ENCODE assay signal across 17 cellular contexts in the genomic region with DNA sequence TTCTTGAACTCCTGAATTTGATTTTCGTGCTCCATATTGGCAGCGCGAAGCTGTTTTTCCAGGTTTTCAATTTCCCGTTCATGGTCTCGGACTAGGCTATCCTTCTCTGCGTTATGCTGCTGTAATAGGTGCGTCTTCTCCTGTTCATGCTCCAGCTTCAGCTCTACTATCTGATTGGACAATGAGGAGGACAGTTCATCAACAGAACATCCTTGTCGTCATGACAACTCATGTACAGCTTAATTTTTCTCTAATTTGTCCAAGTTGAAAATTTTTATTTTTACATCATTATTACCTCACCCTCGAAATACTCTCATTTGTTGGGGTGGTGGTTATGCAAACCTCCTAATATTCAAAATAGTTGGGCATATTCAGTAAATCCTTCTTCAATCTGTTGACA.
DNase-seq lines count a peak whose midpoint lies in the region; ATAC-seq, FAIRE-seq and TF ChIP-seq lines count a peak whose summit lies in the region.
"Had no signal": no experiment of that assay in that cellular context is flagged by ENCODE, and none has a peak within 500 bp of the region (broad histone marks: within the 10 kb centered on the region; RNA-seq: fewer than 3 reads in every experiment).

No MANE protein-coding gene starts in this region.

- H3K23me2 ChIP-seq in H1 (ENCODE audit: low read depth, low read length) = no peaks in the 10 kb centered on the region

- no peaks in the 10 kb centered on the region for H3K36me3 Mint-ChIP-seq in natural killer cell treated with Interleukin-12 subunit alpha and Interleukin-12 subunit beta and Interleukin-15 and Interleukin-18, amount 100 ng/mL, for 72 hours
- H3K36me3 Mint-ChIP-seq: CD14-positive monocyte had no signal

- no peak for FAIRE-seq in H1 (lab: Jason Lieb, UNC)

- H2AK5ac ChIP-seq in H1 (ENCODE audit: low read depth, low read length) = no peak overlapping the region

- ATAC-seq in natural killer cell treated with Interleukin-12 subunit alpha and Interleukin-12 subunit beta and Interleukin-15 and Interleukin-18, amount 100 ng/mL, for 72 hours = no peak

- TF ChIP-seq POLR2A in H1 (IDR thresholded peaks at IDR 0.05; ENCODE audit: control extremely low read depth in 1 of 2, low read depth in 2 of 2, low read length in 2 of 2) = no peak

- no peaks in the 10 kb centered on the region for H3K4me1 Mint-ChIP-seq in natural killer cell treated with Interleukin-12 subunit alpha and Interleukin-12 subunit beta and Interleukin-15 and Interleukin-18, amount 100 ng/mL, for 72 hours (ENCODE audit: low read depth in 2 of 2)
- H3K4me1 Mint-ChIP-seq: CD14-positive monocyte had no signal

- H3K4me1 ChIP-seq in H1 (replicated peaks in 1 of 4; ENCODE audit: control insufficient read depth in 3 of 4, insufficient read depth in 4 of 4, low read length in 3 of 4) = 0 out of 7 replicates have a peak, but pooled peaks cover 0 to 2% (median 0%) of the 10 kb centered on the region in 4 experiments

- no peak overlapping the region for H3K4ac ChIP-seq in H1 (replicated peaks; ENCODE audit: insufficient read length, low read depth, low read length)

- H2BK20ac ChIP-seq in H1 (ENCODE audit: low read length) = no peak overlapping the region

- no peak overlapping the region for H3K14ac ChIP-seq in H1 (ENCODE audit: insufficient read length)

- no peaks in the 10 kb centered on the region for H4K20me1 ChIP-seq in H1 (replicated peaks in 1 of 2; ENCODE audit: control insufficient read depth in 1 of 2, insufficient read depth in 2 of 2, low read length in 2 of 2)

- no peak overlapping the region for H3K27ac ChIP-seq in H1 (ENCODE audit: low read depth, low read length)
- H3K27ac ChIP-seq: 22Rv1 had no signal

- H4K8ac ChIP-seq in H1 (ENCODE audit: extremely low read depth, insufficient read depth, low read length) = no peak overlapping the region

- 88% methylated on average over 9 of the region's 9 CpGs; no CpG with 5 or more reads in 1 of the 2 experiments for WGBS in H1 (ENCODE audit: extremely low coverage in 1 of 2, insufficient coverage in 1 of 2, insufficient read length in 1 of 2, insufficient replicate concordance in 2 of 2, low coverage in 1 of 2, low lambda C conversion rate in 2 of 2, missing lambda C conversion rate in 1 of 2), 2 experiments

- TF ChIP-seq CTCF in H1 (IDR thresholded peaks at IDR 0.05; ENCODE audit: control extremely low read depth in 1 of 3, insufficient read depth in 1 of 3, low read depth in 1 of 3, low read length in 3 of 3) = no peak

- no peak overlapping the region for H3K27ac Mint-ChIP-seq in natural killer cell treated with Interleukin-12 subunit alpha and Interleukin-12 subunit beta and Interleukin-15 and Interleukin-18, amount 100 ng/mL, for 72 hours
- H3K27ac Mint-ChIP-seq: CD14-positive monocyte had no signal

- no peaks in the 10 kb centered on the region for H3K79me1 ChIP-seq in H1 (ENCODE audit: low read depth, low read length)

- H3K27me3 Mint-ChIP-seq in natural killer cell treated with Interleukin-12 subunit alpha and Interleukin-12 subunit beta and Interleukin-15 and Interleukin-18, amount 100 ng/mL, for 72 hours = peaks cover 0 to 13% of the 10 kb centered on the region in 2 donors

- H3K23ac ChIP-seq in H1 (ENCODE audit: insufficient read length) = no peak overlapping the region

- DNase-seq in NCI-H1436 (lab: John Stamatoyannopoulos, UW) = peak; percentile 13
- no peak for DNase-seq in NCI-H1436 treated with DMSO at 0.1 percent for 48 hours (lab: John Stamatoyannopoulos, UW)
- peak; percentile 86 for DNase-seq in NCI-H146 (lab: John Stamatoyannopoulos, UW)
- DNase-seq in NCI-H748 (lab: John Stamatoyannopoulos, UW; ENCODE audit: unreplicated experiment) = peak; percentile 94
- no peak for DNase-seq in H1 (ENCODE audit: low read depth in 1 of 2, low spot score in 2 of 2)
- DNase-seq in superior temporal gyrus (ENCODE audit: extremely low spot score) = no peak
- no peak for DNase-seq in natural killer cell treated with Interleukin-12 subunit alpha and Interleukin-12 subunit beta and Interleukin-15 and Interleukin-18, amount 100 ng/mL, for 72 hours (ENCODE audit: low spot score)
- no peak for DNase-seq in GF-D8 (lab: John Stamatoyannopoulos, UW)
- DNase-seq: AML-193, DMS79 treated with DMSO at 0.1 percent for 48 hours, NCI-H187, NCI-H524, OCI-M1, Right ventricle myocardium superior, SK-N-SH had no signal

- H4K5ac ChIP-seq in H1 (ENCODE audit: insufficient read length, low read depth, low read length) = no peak overlapping the region

- H2BK15ac ChIP-seq in H1 (ENCODE audit: low read length) = no peak overlapping the region

- no peak overlapping the region for H2BK5ac ChIP-seq in H1 (ENCODE audit: low read depth, low read length)

- no peak overlapping the region; a peak in 1 of 7 replicates for H3K9ac ChIP-seq in H1 (replicated peaks in 1 of 4; ENCODE audit: extremely low read depth in 1 of 4, low read depth in 3 of 4, low read length in 3 of 4)
- H3K9ac ChIP-seq: SK-N-SH had no signal

- H2BK120ac ChIP-seq in H1 (replicated peaks; ENCODE audit: low read depth, low read length) = no peak overlapping the region

- no peak overlapping the region for H2AFZ ChIP-seq in H1 (ENCODE audit: low read length)

- H3K4me3 ChIP-seq in H1 (ENCODE audit: extremely low read depth in 1 of 4, insufficient read depth in 2 of 4, low read depth in 3 of 4, low read length in 4 of 4) = no peak overlapping the region

- no peaks in the 10 kb centered on the region for H3K9me3 Mint-ChIP-seq in natural killer cell treated with Interleukin-12 subunit alpha and Interleukin-12 subunit beta and Interleukin-15 and Interleukin-18, amount 100 ng/mL, for 72 hours

- H3K4me3 Mint-ChIP-seq in natural killer cell treated with Interleukin-12 subunit alpha and Interleukin-12 subunit beta and Interleukin-15 and Interleukin-18, amount 100 ng/mL, for 72 hours = no peak overlapping the region
- H3K4me3 Mint-ChIP-seq: CD14-positive monocyte had no signal

- no peaks in the 10 kb centered on the region for H3K79me2 ChIP-seq in H1 (ENCODE audit: control insufficient read depth in 1 of 2, insufficient read depth in 2 of 2, low read length in 2 of 2)

- no peaks in the 10 kb centered on the region for H3K36me3 ChIP-seq in H1 (ENCODE audit: control insufficient read depth in 2 of 4, insufficient read depth in 4 of 4, low read length in 3 of 4)

- peak overlapping the region; percentile 19; the same call in 1 of the 2 replicates for H3K18ac ChIP-seq in H1 (ENCODE audit: extremely low read depth, low read length)

- no peaks in the 10 kb centered on the region for H3K9me3 ChIP-seq in H1 (ENCODE audit: insufficient read depth in 2 of 2, low read depth in 1 of 2, low read length in 1 of 2)
- H3K9me3 ChIP-seq: SK-N-SH had no signal

- no peak overlapping the region for H3K56ac ChIP-seq in H1 (replicated peaks; ENCODE audit: insufficient read length, low read depth, low read length)

- H3K27me3 ChIP-seq in H1 (replicated peaks in 1 of 4; ENCODE audit: control insufficient read depth in 3 of 4, extremely low read depth in 1 of 4, insufficient read depth in 3 of 4, low read length in 3 of 4) = no peaks in the 10 kb centered on the region

- no peak overlapping the region for H4K91ac ChIP-seq in H1 (replicated peaks; ENCODE audit: insufficient read length, low read length)

- H2BK12ac ChIP-seq in H1 (ENCODE audit: low read depth, low read length) = no peak overlapping the region

- H3K4me2 ChIP-seq in H1 (ENCODE audit: insufficient read depth in 1 of 2, low read depth in 2 of 2, low read length in 2 of 2) = no peak overlapping the region
- H3K4me2 ChIP-seq: SK-N-SH had no signal

- POLR2A ChIA-PET in H1 (lab: Charles Lee; ENCODE audit: partially characterized antibody) = no interaction called here

- TF ChIP-seq EP300 in H1 (IDR thresholded peaks at IDR 0.05; ENCODE audit: borderline replicate concordance in 1 of 2, low read depth in 2 of 2, low read length in 2 of 2) = no peak

- no peak for TF ChIP-seq RAD21 in H1 (IDR thresholded peaks at IDR 0.05 in 1 of 2, conservative IDR thresholded peaks at IDR 0.05 in 1 of 2; ENCODE audit: low read depth in 2 of 2, low read length in 2 of 2)

- CTCF ChIA-PET in H1 (lab: Charles Lee; ENCODE audit: partially characterized antibody) = interaction anchor here (0.6 to 1.8 kb wide), 3 partner anchors 16 to 1268 kb away, joined by 3 to 5 read pairs (median 4); no protein-coding TSS in a partner anchor

TF ChIP-seq in H1, 55 proteins besides CTCF, POLR2A, EP300 and RAD21:
- TF ChIP-seq TBP (IDR thresholded peaks at IDR 0.05; ENCODE audit: low read depth, low read length) = no peak
- no peak for TF ChIP-seq CTBP2 (IDR thresholded peaks at IDR 0.05; ENCODE audit: borderline replicate concordance, insufficient read depth, insufficient read length, low read length)
- no peak for TF ChIP-seq SIRT6 (IDR thresholded peaks at IDR 0.05; ENCODE audit: low read length)
TF ChIP-seq in H1: peak in this region for 0.

Comparison
In these comparisons a context has a peak if more than half of its experiments do, and no peak if none do; other contexts are left out.
1. DNase-seq: peak in NCI-H1436 (single experiment), NCI-H146 (single experiment) and NCI-H748 (single experiment); none in NCI-H1436 treated with DMSO at 0.1 percent for 48 hours (single experiment), H1 (0 of 2), superior temporal gyrus (single experiment), natural killer cell treated with Interleukin-12 subunit alpha and Interleukin-12 subunit beta and Interleukin-15 and Interleukin-18, amount 100 ng/mL, for 72 hours (single experiment) and GF-D8 (single experiment).